ENCODE assay signal across 2 cellular contexts in genomic region chr4:152103181-152103901, GRCh38.
TF ChIP-seq lines count a peak whose summit lies in the region.

No MANE protein-coding gene starts in this region.

TF ChIP-seq in IMR-90, 13 proteins besides CTCF, POLR2A, EP300 and RAD21:
- TF ChIP-seq RCOR1 (IDR thresholded peaks at IDR 0.05; ENCODE audit: insufficient replicate concordance, low read length) (no peak), CHD1 (IDR thresholded peaks at IDR 0.05; ENCODE audit: low read depth, low read length) (no peak), BHLHE40 (IDR thresholded peaks at IDR 0.05; ENCODE audit: low read depth, low read length) (no peak), ELK1 (IDR thresholded peaks at IDR 0.05; ENCODE audit: borderline replicate concordance, low read depth, low read length) (no peak), MXI1 (IDR thresholded peaks at IDR 0.05; ENCODE audit: borderline replicate concordance, low read depth, low read length) (no peak), RFX5 (IDR thresholded peaks at IDR 0.05; ENCODE audit: low read depth, low read length) (no peak), SMC3 (IDR thresholded peaks at IDR 0.05; ENCODE audit: low read depth, low read length) (no peak), MAFK (IDR thresholded peaks at IDR 0.05; ENCODE audit: low read depth, low read length) (no peak), NFE2L2 (IDR thresholded peaks at IDR 0.05; ENCODE audit: low read depth, low read length) (no peak), CEBPB (IDR thresholded peaks at IDR 0.05; ENCODE audit: low read depth, low read length) (no peak), USF2 (IDR thresholded peaks at IDR 0.05; ENCODE audit: low read depth, low read length) (no peak), FOS (IDR thresholded peaks at IDR 0.05; ENCODE audit: low read depth, low read length) (no peak), MAZ (IDR thresholded peaks at IDR 0.05; ENCODE audit: borderline replicate concordance, low read depth, low read length) (no peak)

TF ChIP-seq in K562, 482 proteins besides CTCF, POLR2A, EP300 and RAD21:
- peak; percentile 49; the same call in 1 of the 2 replicates for TF ChIP-seq SPI1 (IDR thresholded peaks at IDR 0.05; ENCODE audit: borderline replicate concordance, low read depth, low read length)
- no peak for TF ChIP-seq ZNF639 (CRISPR knock-in tag; conservative IDR thresholded peaks at IDR 0.05 in 1 of 2, IDR thresholded peaks at IDR 0.05 in 1 of 2)
- TF ChIP-seq ZSCAN29 (IDR thresholded peaks at IDR 0.05), result no peak
